ENCODE assay signal across 1 cellular context in genomic region chr19:40716655-40717324, GRCh38.
TF ChIP-seq lines count a peak whose summit lies in the region.

Gene COQ8B (minus strand): TSS chr19:40716886. CDS start chr19:40714632, 2,254 bp downstream.
Gene ITPKC (plus strand): TSS chr19:40717112. CDS start chr19:40717136, 24 bp downstream.

TF ChIP-seq in SK-N-SH, 30 proteins besides CTCF, POLR2A, EP300 and RAD21 (continued from another document):
- peak; percentile 78 for TF ChIP-seq GABPA (IDR thresholded peaks at IDR 0.05; ENCODE audit: low read depth)
